2 cellular contexts compared by ENCODE assay signal in the genomic region with DNA sequence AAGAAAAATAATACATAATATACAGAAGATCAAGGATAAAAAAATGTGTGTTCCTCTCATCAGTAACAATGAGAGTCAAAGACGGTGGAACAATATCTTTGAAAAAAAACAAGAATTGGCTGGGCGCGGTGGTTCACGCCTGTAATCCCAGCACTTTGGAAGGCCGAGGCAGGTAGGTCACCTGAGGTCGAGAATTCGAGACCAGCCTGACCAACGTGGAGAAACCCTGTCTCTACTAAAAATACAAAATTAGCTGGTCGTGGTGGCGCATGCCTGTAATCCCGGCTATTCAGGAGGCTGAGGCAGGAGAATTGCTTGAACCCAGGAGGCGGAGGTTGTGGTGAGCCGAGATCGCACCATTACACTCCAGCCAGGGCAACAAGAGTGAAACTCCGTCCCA. TPM values are rescaled to one million over a fixed set of nuclear protein-coding genes. Genes with fewer than 3 reads are reported as not detected.
"Had no signal": no experiment of that assay in that cellular context is flagged by ENCODE, and none has a peak within 500 bp of the region (broad histone marks: within the 10 kb centered on the region; RNA-seq: fewer than 3 reads in every experiment).

No MANE protein-coding gene starts in this region.

RNA-seq across cellular contexts. Expression of a gene that starts 28.7 kb away (rescaled TPM):
- total RNA-seq: SJSA1 had no signal
- polyA plus RNA-seq: SK-N-SH had no signal
